In the genomic region with DNA sequence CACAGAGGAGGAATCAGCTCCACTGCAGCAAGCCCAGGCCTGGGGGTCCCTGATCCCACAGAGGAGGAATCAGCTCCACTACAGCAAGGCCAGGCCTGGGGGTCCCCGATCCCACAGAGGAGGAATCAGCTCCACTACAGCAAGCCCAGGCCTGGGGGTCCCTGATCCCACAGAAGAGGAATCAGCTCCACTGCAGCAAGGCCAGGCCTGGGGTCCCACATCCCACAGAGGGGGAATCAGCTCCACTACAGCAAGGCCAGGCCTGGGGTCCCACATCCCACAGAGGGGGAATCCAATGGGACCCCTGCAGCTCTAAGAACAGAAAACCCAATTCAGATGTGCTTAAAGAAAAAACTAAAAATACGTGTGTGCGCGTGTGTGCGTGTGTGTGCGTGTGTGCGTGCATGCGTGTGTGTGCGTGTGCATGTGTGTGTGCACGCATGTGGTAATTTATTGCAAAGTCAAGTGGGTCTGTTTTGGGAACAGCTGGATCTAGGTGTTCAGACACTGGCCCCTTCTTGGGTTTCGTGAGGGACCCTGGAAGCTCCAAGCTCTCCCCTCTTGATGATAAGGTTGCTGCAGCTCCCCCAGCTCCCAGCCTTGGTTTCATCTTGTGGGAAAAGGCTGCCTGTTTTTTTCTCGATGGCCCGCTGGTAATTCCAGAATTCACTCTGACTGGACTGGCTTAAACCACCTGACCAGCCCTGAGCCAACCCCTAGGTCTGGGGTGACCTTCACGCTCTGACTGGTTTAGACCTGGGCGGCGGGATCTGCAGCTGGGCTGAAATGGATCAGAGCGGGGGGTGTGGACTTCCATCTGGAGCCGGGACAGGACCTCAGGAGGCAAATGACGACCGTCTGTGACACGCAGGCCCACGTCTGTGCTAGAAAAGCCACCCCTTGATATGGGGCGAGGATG, we compare ENCODE assay signal across 15 cellular contexts. TPM values are rescaled to one million over a fixed set of nuclear protein-coding genes. Genes with fewer than 3 reads are reported as not detected.
DNase-seq lines count a peak whose midpoint lies in the region; ATAC-seq and TF ChIP-seq lines count a peak whose summit lies in the region.
"Had no signal": no experiment of that assay in that cellular context is flagged by ENCODE, and none has a peak within 500 bp of the region (broad histone marks: within the 10 kb centered on the region; RNA-seq: fewer than 3 reads in every experiment).

No MANE protein-coding gene starts in this region.

- H3K79me2 ChIP-seq in HCT116 (ENCODE audit: insufficient read depth, low read length) (no peaks in the 10 kb centered on the region), trophoblast cell (ENCODE audit: control insufficient read depth, insufficient read depth, low read length, poor library complexity) (no peaks in the 10 kb centered on the region)

- no peaks in the 10 kb centered on the region for H3K79me1 ChIP-seq in trophoblast cell (ENCODE audit: low read length)

- ATAC-seq in HCT116 (no peak), upper lobe of right lung (no peak), HG02798 (IDR thresholded peaks at IDR 0.05; ENCODE audit: poor library complexity, unreplicated experiment) (no peak)
- no peak for ATAC-seq in activated T-helper 17 cell treated with anti-CD3 and anti-CD28 coated beads, Interleukin-2, amount 50 U/mL, for 72 hours (replicated peaks)

- H3K36me3 Mint-ChIP-seq in nephron progenitor cell (ENCODE audit: low read depth): no peaks in the 10 kb centered on the region
- no peaks in the 10 kb centered on the region for H3K36me3 Mint-ChIP-seq in activated T-helper 17 cell treated with anti-CD3 and anti-CD28 coated beads, Interleukin-2, amount 50 U/mL, for 72 hours (ENCODE audit: low read depth)
- H3K36me3 Mint-ChIP-seq: CD4-positive, CD25-positive, alpha-beta regulatory T cell had no signal

- no CpG with 5 or more reads among the region's 23 CpGs for WGBS in trophoblast cell (ENCODE audit: extremely low coverage, insufficient coverage, insufficient read length)

- no peak overlapping the region for H2BK120ac ChIP-seq in trophoblast cell (ENCODE audit: insufficient read depth, low read length, poor library complexity)

- no peak overlapping the region for H4K12ac ChIP-seq in trophoblast cell (ENCODE audit: low read depth, low read length)

- no peak overlapping the region for H3K4ac ChIP-seq in trophoblast cell (ENCODE audit: low read depth, low read length)

- no peaks in the 10 kb centered on the region for H3K36me3 ChIP-seq in BLaER1 treated with 17β-estradiol and CSF1 and Interleukin-3, amounts not matched to agents 10 nM and 100 nM
- H3K36me3 ChIP-seq in HCT116 (ENCODE audit: control insufficient read depth in 1 of 2, insufficient read depth in 2 of 2, low read length in 2 of 2): no peaks in the 10 kb centered on the region
- no peaks in the 10 kb centered on the region for H3K36me3 ChIP-seq in effector memory CD4-positive, alpha-beta T cell (ENCODE audit: control insufficient read depth, insufficient read depth, low read length)
- H3K36me3 ChIP-seq in upper lobe of right lung: no peaks in the 10 kb centered on the region
- no peaks in the 10 kb centered on the region for H3K36me3 ChIP-seq in trophoblast cell (ENCODE audit: control insufficient read depth in 1 of 2, insufficient read depth in 2 of 2, low read length in 2 of 2)

- BruUV-seq in HCT116 (replicated peaks; lab: Mats Ljungman, UMichigan): no TSS peak

- TF ChIP-seq CTCF in HCT116 (IDR thresholded peaks at IDR 0.05 in 2 of 3, conservative IDR thresholded peaks at IDR 0.05 in 1 of 3; ENCODE audit: borderline replicate concordance in 1 of 3, insufficient read depth in 1 of 3, low read depth in 2 of 3, low read length in 2 of 3) (no peak), nephron progenitor cell (IDR thresholded peaks at IDR 0.05) (no peak), upper lobe of right lung (IDR thresholded peaks at IDR 0.05) (no peak)

- H2AFZ ChIP-seq in HCT116 (ENCODE audit: low read depth, low read length, poor library complexity, severe bottlenecking): no peak overlapping the region
- H2AFZ ChIP-seq in trophoblast cell (ENCODE audit: insufficient read depth, low read length, poor library complexity): no peak overlapping the region

- H3K27ac ChIP-seq in BLaER1 treated with 17β-estradiol and CSF1 and Interleukin-3, amounts not matched to agents 10 nM and 100 nM: peak overlapping the region in 9 of 11 experiments; percentile 1 to 67 (median 30); a peak in 10 of 22 replicates
- H3K27ac ChIP-seq in HCT116 (ENCODE audit: low read depth, low read length) (peak overlapping the region; percentile 62; the same call in 1 of the 2 replicates), upper lobe of right lung (no peak overlapping the region), trophoblast cell (ENCODE audit: low read depth, low read length) (no peak overlapping the region)
- H3K27ac ChIP-seq in effector memory CD4-positive, alpha-beta T cell (ENCODE audit: insufficient read depth, low read length, poor library complexity, severe bottlenecking): no peak overlapping the region

- H3K9ac ChIP-seq in BLaER1 treated with 17β-estradiol and CSF1 and Interleukin-3, amounts not matched to agents 10 nM and 100 nM: peak overlapping the region in 10 of 11 experiments; percentile 1 to 68 (median 44); a peak in 14 of 22 replicates
- no peak overlapping the region for H3K9ac ChIP-seq in HCT116 (ENCODE audit: low read length)
- H3K9ac ChIP-seq in trophoblast cell (ENCODE audit: low read length): no peak overlapping the region

- no peak for TF ChIP-seq POLR2A in HCT116 (IDR thresholded peaks at IDR 0.05; ENCODE audit: borderline replicate concordance, extremely low read depth, insufficient read depth, insufficient read length)

- no peak overlapping the region for H2BK5ac ChIP-seq in trophoblast cell (ENCODE audit: low read depth, low read length, poor library complexity)

- POLR2A ChIA-PET in HCT116 (lab: Charles Lee): no interaction called here

- H3K27me3 Mint-ChIP-seq in nephron progenitor cell (ENCODE audit: low read depth, poor library complexity): peaks cover 38% of the 10 kb centered on the region
- H3K27me3 Mint-ChIP-seq in activated T-helper 17 cell treated with anti-CD3 and anti-CD28 coated beads, Interleukin-2, amount 50 U/mL, for 72 hours: peaks cover 7% of the 10 kb centered on the region
- H3K27me3 Mint-ChIP-seq: CD4-positive, CD25-positive, alpha-beta regulatory T cell had no signal

- no peak overlapping the region for H3K18ac ChIP-seq in trophoblast cell (ENCODE audit: low read length)

- H3K14ac ChIP-seq in trophoblast cell (ENCODE audit: low read length): no peak overlapping the region

- H3K9me2 ChIP-seq in HCT116 (ENCODE audit: insufficient read depth): no peaks in the 10 kb centered on the region

- H4K91ac ChIP-seq in trophoblast cell (ENCODE audit: low read depth, low read length): no peak overlapping the region

- H3K9me3 ChIP-seq in BLaER1 treated with 17β-estradiol and CSF1 and Interleukin-3, amounts not matched to agents 10 nM and 100 nM (replicated peaks in 1 of 11): no peaks in the 10 kb centered on the region
- no peaks in the 10 kb centered on the region for H3K9me3 ChIP-seq in HCT116 (ENCODE audit: control insufficient read depth in 1 of 2, insufficient read depth in 1 of 2, low read depth in 1 of 2, low read length in 2 of 2)
- no peaks in the 10 kb centered on the region for H3K9me3 ChIP-seq in effector memory CD4-positive, alpha-beta T cell (ENCODE audit: control insufficient read depth, low read length)
- H3K9me3 ChIP-seq in upper lobe of right lung: no peaks in the 10 kb centered on the region
- peaks cover 13% of the 10 kb centered on the region for H3K9me3 ChIP-seq in trophoblast cell (ENCODE audit: insufficient read depth, low read depth, low read length)

- no peaks in the 10 kb centered on the region for H3K9me3 Mint-ChIP-seq in nephron progenitor cell
- H3K9me3 Mint-ChIP-seq in activated T-helper 17 cell treated with anti-CD3 and anti-CD28 coated beads, Interleukin-2, amount 50 U/mL, for 72 hours: no peaks in the 10 kb centered on the region

- H3K4me3 ChIP-seq in BLaER1 treated with 17β-estradiol and CSF1 and Interleukin-3, amounts not matched to agents 10 nM and 100 nM: peak overlapping the region in 4 of 10 experiments; percentile 11 to 45 (median 30); a peak in 3 of 20 replicates
- H3K4me3 ChIP-seq in HCT116 (replicated peaks in 1 of 2; ENCODE audit: low read depth in 1 of 2, low read length in 2 of 2) (no peak overlapping the region), upper lobe of right lung (no peak overlapping the region), trophoblast cell (ENCODE audit: low read depth, low read length) (no peak overlapping the region)
- H3K4me3 ChIP-seq in effector memory CD4-positive, alpha-beta T cell (ENCODE audit: insufficient read depth, low read depth, low read length, poor library complexity, severe bottlenecking): peak overlapping the region; percentile 9

- RAD21 ChIA-PET in HCT116 (lab: Charles Lee; ENCODE audit: low non-redundant PET in 1 of 2, low total read pairs in 2 of 2, uncharacterized antibody in 2 of 2, unreplicated experiment in 2 of 2): no interaction called here

- H3K27ac Mint-ChIP-seq in nephron progenitor cell: no peak overlapping the region
- no peak overlapping the region for H3K27ac Mint-ChIP-seq in activated T-helper 17 cell treated with anti-CD3 and anti-CD28 coated beads, Interleukin-2, amount 50 U/mL, for 72 hours
- H3K27ac Mint-ChIP-seq: CD4-positive, CD25-positive, alpha-beta regulatory T cell had no signal

- CTCF ChIA-PET in HCT116 (lab: Charles Lee): interaction anchor here (1.0 to 3.9 kb wide), 2 partner anchors 128 to 132 kb away, joined by 3 to 18 read pairs; no protein-coding TSS in a partner anchor

- H3K4me2 ChIP-seq in BLaER1 treated with 17β-estradiol and CSF1 and Interleukin-3, amounts not matched to agents 10 nM and 100 nM: peak overlapping the region; percentile 69 to 98 (median 89)
- peak overlapping the region; percentile 94 for H3K4me2 ChIP-seq in HCT116 (ENCODE audit: low read length)
- no peak overlapping the region for H3K4me2 ChIP-seq in trophoblast cell (ENCODE audit: low read length)

- no peak overlapping the region for H2BK12ac ChIP-seq in trophoblast cell (ENCODE audit: low read length)

- H2AK5ac ChIP-seq in trophoblast cell (ENCODE audit: low read length): no peak overlapping the region

- no peak overlapping the region for H4K8ac ChIP-seq in trophoblast cell (ENCODE audit: low read depth, low read length)

- peaks cover 20 to 82% (median 65%) of the 10 kb centered on the region in 10 experiments for H3K4me1 ChIP-seq in BLaER1 treated with 17β-estradiol and CSF1 and Interleukin-3, amounts not matched to agents 10 nM and 100 nM
- H3K4me1 ChIP-seq in HCT116 (ENCODE audit: control insufficient read depth in 1 of 2, insufficient read depth in 2 of 2, low read length in 2 of 2): peaks cover 42 to 60% of the 10 kb centered on the region in 2 experiments
- peaks cover 19% of the 10 kb centered on the region for H3K4me1 ChIP-seq in effector memory CD4-positive, alpha-beta T cell (ENCODE audit: control insufficient read depth, insufficient read depth, low read length, poor library complexity, severe bottlenecking)
- H3K4me1 ChIP-seq in upper lobe of right lung: peaks cover 3% of the 10 kb centered on the region
- H3K4me1 ChIP-seq in trophoblast cell (ENCODE audit: control insufficient read depth in 1 of 2, insufficient read depth in 2 of 2, low read length in 2 of 2): no peaks in the 10 kb centered on the region

- intact Hi-C loops in HCT116 (cut with micrococcal nuclease) (no loop called here), upper lobe of right lung (cut with DNase I) (no loop called here)

- DNase-seq in HCT116 (ENCODE audit: low read depth, low spot score): no peak
- no peak for DNase-seq in effector memory CD4-positive, alpha-beta T cell
- no peak for DNase-seq in nephron progenitor cell
- no peak for DNase-seq in upper lobe of right lung
- no peak for DNase-seq in trophoblast cell
- DNase-seq: ACHN, AML-193, MM.1S, NCI-H1092 treated with DMSO at 0.1 percent for 48 hours, NCI-H510A treated with DMSO at 0.1 percent for 48 hours, NCI-H82 had no signal

- H3K27me3 ChIP-seq in BLaER1 treated with 17β-estradiol and CSF1 and Interleukin-3, amounts not matched to agents 10 nM and 100 nM: peaks cover 27 to 34% (median 29%) of the 10 kb centered on the region in 11 experiments
- H3K27me3 ChIP-seq in HCT116 (ENCODE audit: insufficient read depth, low read length) (no peaks in the 10 kb centered on the region), upper lobe of right lung (peaks cover 62% of the 10 kb centered on the region), trophoblast cell (ENCODE audit: insufficient read depth, low read length) (peaks cover 14% of the 10 kb centered on the region)
- peaks cover 5% of the 10 kb centered on the region for H3K27me3 ChIP-seq in effector memory CD4-positive, alpha-beta T cell (replicated peaks; ENCODE audit: control insufficient read depth, insufficient read depth, low read length, poor library complexity, severe bottlenecking)

- peaks cover 73% of the 10 kb centered on the region for H3K4me1 Mint-ChIP-seq in nephron progenitor cell
- no peaks in the 10 kb centered on the region for H3K4me1 Mint-ChIP-seq in activated T-helper 17 cell treated with anti-CD3 and anti-CD28 coated beads, Interleukin-2, amount 50 U/mL, for 72 hours

- no peak overlapping the region for H3K23ac ChIP-seq in trophoblast cell (ENCODE audit: low read length)

- peaks cover 0 to 15% (median 0%) of the 10 kb centered on the region in 11 experiments; a peak in 2 of 22 replicates for H4K20me1 ChIP-seq in BLaER1 treated with 17β-estradiol and CSF1 and Interleukin-3, amounts not matched to agents 10 nM and 100 nM
- no peaks in the 10 kb centered on the region for H4K20me1 ChIP-seq in HCT116 (ENCODE audit: insufficient read depth)

- H3K4me3 Mint-ChIP-seq in nephron progenitor cell: peak overlapping the region; percentile 23
- no peak overlapping the region for H3K4me3 Mint-ChIP-seq in activated T-helper 17 cell treated with anti-CD3 and anti-CD28 coated beads, Interleukin-2, amount 50 U/mL, for 72 hours

- no peak for TF ChIP-seq RAD21 in HCT116 (IDR thresholded peaks at IDR 0.05; ENCODE audit: low read depth)

RNA-seq across cellular contexts. Expression of a gene that starts 47.1 kb away (rescaled TPM):
- total RNA-seq in HCT116 (2021; ENCODE audit: unreplicated experiment) (2.6 TPM), upper lobe of right lung (1.6 TPM)
- polyA plus RNA-seq in HCT116 (2012): 1.6 and 2.6 TPM in 2 replicates
- polyA plus RNA-seq in trophoblast cell (2013): 0.03 TPM in 1 of 2 replicates, not detected in the other
- total RNA-seq in activated T-helper 17 cell treated with anti-CD3 and anti-CD28 coated beads, Interleukin-2, amount 50 U/mL, for 72 hours: under 1 TPM in 1 of 2 donors, not detected in 1; 0.34 TPM

Comparison
In these comparisons a context has a peak if more than half of its experiments do, and no peak if none do; other contexts are left out.
1. H3K27ac ChIP-seq: peak in BLaER1 treated with 17β-estradiol and CSF1 and Interleukin-3, amounts not matched to agents 10 nM and 100 nM (9 of 11) and HCT116 (single experiment); none in effector memory CD4-positive, alpha-beta T cell (single experiment), upper lobe of right lung (single experiment) and trophoblast cell (single experiment).
2. H3K9ac ChIP-seq: peak in BLaER1 treated with 17β-estradiol and CSF1 and Interleukin-3, amounts not matched to agents 10 nM and 100 nM (10 of 11); none in HCT116 (single experiment) and trophoblast cell (single experiment).